9 cellular contexts compared by ENCODE assay signal in the genomic region with DNA sequence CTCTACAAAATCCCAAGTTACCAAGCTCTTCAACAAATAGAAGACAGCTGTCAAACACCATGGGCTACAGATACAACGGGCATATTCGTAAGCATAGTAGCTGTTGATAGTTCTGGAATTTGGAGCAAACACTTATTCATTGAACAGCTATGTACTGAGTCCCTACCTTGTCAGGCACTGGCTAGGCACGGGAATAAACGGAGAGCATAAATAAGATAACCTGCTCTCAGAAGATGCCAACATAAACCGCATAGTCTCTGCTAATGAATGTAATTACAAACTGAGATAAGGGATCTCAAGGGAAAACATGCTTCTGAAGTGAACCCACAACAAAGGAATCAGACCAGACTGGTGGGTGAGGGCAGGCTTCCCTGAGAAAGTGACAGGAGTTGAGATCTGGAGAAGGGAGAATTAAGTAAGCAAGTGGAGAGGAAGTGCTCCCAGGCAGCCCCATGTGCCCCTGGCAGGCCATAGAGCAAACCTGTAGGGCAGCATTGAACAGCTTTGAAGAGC. TPM values are rescaled to one million over a fixed set of nuclear protein-coding genes. Genes with fewer than 3 reads are reported as not detected.
DNase-seq lines count a peak whose midpoint lies in the region; ATAC-seq and TF ChIP-seq lines count a peak whose summit lies in the region.
"Had no signal": no experiment of that assay in that cellular context is flagged by ENCODE, and none has a peak within 500 bp of the region (broad histone marks: within the 10 kb centered on the region; RNA-seq: fewer than 3 reads in every experiment).

No MANE protein-coding gene starts in this region.

- H3K4me1 ChIP-seq in heart right ventricle: peaks cover 0 to 41% (median 16%) of the 10 kb centered on the region in 9 donors
- H3K4me1 ChIP-seq in upper lobe of right lung: peaks cover 41% of the 10 kb centered on the region

- 36 to 43% methylated on average over 5 of the region's 5 CpGs for WGBS in heart right ventricle, 2 donors

- H3K4me3 ChIP-seq in heart right ventricle (peak overlapping the region in 7 of 10 donors; percentile 66 to 84 (median 73)), WI38 (ENCODE audit: low read depth, low read length) (peak overlapping the region; percentile 67), upper lobe of right lung (peak overlapping the region; percentile 86)

- TF ChIP-seq CTCF in heart right ventricle (IDR thresholded peaks at IDR 0.05): no peak
- TF ChIP-seq CTCF in WI38 (IDR thresholded peaks at IDR 0.05; ENCODE audit: low read depth, low read length): no peak
- no peak for TF ChIP-seq CTCF in upper lobe of right lung (IDR thresholded peaks at IDR 0.05)

- DNase-seq in heart right ventricle: no peak
- no peak for DNase-seq in Right ventricle myocardium inferior (ENCODE audit: missing footprints)
- DNase-seq in islet precursor cell: peak; percentile 91
- no peak for DNase-seq in upper lobe of right lung
- no peak for DNase-seq in stimulated activated CD4-positive, alpha-beta T cell treated with anti-CD3 and anti-CD28 coated beads, Interleukin-2, amount 100 ng/mL, for 48 hours
- DNase-seq in occipital lobe (lab: John Stamatoyannopoulos, UW): no peak
- DNase-seq in caudate nucleus (lab: John Stamatoyannopoulos, UW): no peak
- DNase-seq: GDM1 had no signal

- ATAC-seq in heart right ventricle: no peak
- ATAC-seq in Right ventricle myocardium inferior: no peak
- no peak for ATAC-seq in upper lobe of right lung

- H3K36me3 ChIP-seq in heart right ventricle (no peaks in the 10 kb centered on the region), upper lobe of right lung (no peaks in the 10 kb centered on the region)

- intact Hi-C loops in heart right ventricle (cut with DNase I) (loop anchor here (2.0 to 10.0 kb wide), 13 partner anchors 63 to 307 kb away; no protein-coding TSS in a partner anchor), Right ventricle myocardium inferior (cut with DNase I) (loop anchor here (5.0 kb wide), 1 partner anchor 299 kb away; no protein-coding TSS in a partner anchor), upper lobe of right lung (cut with DNase I) (no loop called here)

- H3K9me3 ChIP-seq in heart right ventricle (no peaks in the 10 kb centered on the region), upper lobe of right lung (no peaks in the 10 kb centered on the region)

- peaks cover 0 to 8% (median 0%) of the 10 kb centered on the region in 7 donors for H3K27me3 ChIP-seq in heart right ventricle
- no peaks in the 10 kb centered on the region for H3K27me3 ChIP-seq in upper lobe of right lung

- peak overlapping the region in 1 of 10 donors; percentile 46 for H3K27ac ChIP-seq in heart right ventricle
- peak overlapping the region; percentile 77 for H3K27ac ChIP-seq in upper lobe of right lung
- no peak overlapping the region for H3K27ac ChIP-seq in caudate nucleus (ENCODE audit: low read depth, low read length)

RNA-seq across cellular contexts. Expression of a gene that starts 1.0 kb away (rescaled TPM):
- total RNA-seq in heart right ventricle: 10 to 100 TPM in 1 of 10 donors, 1 to 10 TPM in 9; 4.2 to 20.1 (median 7.3) TPM
- 1 to 10 TPM; 1.1 to 2.3 TPM for polyA plus RNA-seq in heart right ventricle
- 10.5 TPM for total RNA-seq in Right ventricle myocardium inferior
- 51.4 TPM for total RNA-seq in upper lobe of right lung
- total RNA-seq in occipital lobe: 170 TPM
